Comparison of ENCODE assay signal across 30 cellular contexts in genomic region chr6:93073811-93074210, GRCh38.
"Had no signal": no experiment of that assay in that cellular context is flagged by ENCODE, and none has a peak within 500 bp of the region (broad histone marks: within the 10 kb centered on the region; RNA-seq: fewer than 3 reads in every experiment).

No MANE protein-coding gene starts in this region.

- H3K27me3 ChIP-seq: ascending aorta, cardiac muscle cell had no signal

- DNase-seq: activated B cell treated with CpG ODN at 0.5 μM for 24 hours; activated CD4-positive, alpha-beta memory T cell treated with anti-CD3 and anti-CD28 coated beads, Interleukin-2, amount 10 ng/mL, durations not matched to agents 7 days and 5 days; activated CD4-positive, alpha-beta T cell treated with anti-CD3 and anti-CD28 coated beads for 48 hours; activated CD4-positive, alpha-beta T cell treated with anti-CD3 and anti-CD28 coated beads, Interleukin-2, amount 10 ng/mL, durations not matched to agents 7 days and 5 days; activated CD4-positive, alpha-beta T cell treated with anti-CD3 and anti-CD28 coated beads, Interleukin-2, amount 50 U/mL, for 48 hours; activated CD4-positive, CD25-positive, alpha-beta regulatory T cell treated with anti-CD3 and anti-CD28 coated beads, Interleukin-2, amount 50 U/mL, for 72 hours; activated CD8-positive, alpha-beta memory T cell treated with anti-CD3 and anti-CD28 coated beads for 24 hours; activated CD8-positive, alpha-beta memory T cell treated with anti-CD3 and anti-CD28 coated beads, Interleukin-2, amount 10 ng/mL, durations not matched to agents 7 days and 5 days; activated CD8-positive, alpha-beta memory T cell treated with anti-CD3 and anti-CD28 coated beads, Interleukin-2, amount 50 U/mL, for 48 hours; activated CD8-positive, alpha-beta T cell treated with anti-CD3 and anti-CD28 coated beads, Interleukin-2, amount 10 ng/mL, durations not matched to agents 7 days and 5 days; activated effector memory CD4-positive, alpha-beta T cell treated with Interleukin-2 at 50 U/mL for 16 hours; activated gamma-delta T cell; activated naive CD4-positive, alpha-beta T cell treated with anti-CD3 and anti-CD28 coated beads, Interleukin-2, amount 10 ng/mL, durations not matched to agents 7 days and 5 days; activated naive CD4-positive, alpha-beta T cell treated with Interleukin-2 at 50 U/mL for 16 hours; activated naive CD8-positive, alpha-beta T cell treated with anti-CD3 and anti-CD28 coated beads, Interleukin-2, amount 10 ng/mL, durations not matched to agents 7 days and 5 days; activated naive CD8-positive, alpha-beta T cell treated with anti-CD3 and anti-CD28 coated beads, Interleukin-2, amount 50 U/mL, for 24 hours; activated T-cell treated with anti-CD3 and anti-CD28 coated beads, Interleukin-2, amount 50 U/mL, for 24 hours; activated T-cell treated with anti-CD3 and anti-CD28 coated beads, Interleukin-2, amount 50 U/mL, for 48 hours; amygdala; anterior cingulate cortex; caudate nucleus; cerebellar nuclear complex; T-helper 1 cell; T-helper 2 cell; T-helper 9 cell had no signal

- FAIRE-seq: bronchial epithelial cell, TTC549 had no signal

- H3K9me3 ChIP-seq: ascending aorta had no signal

- ATAC-seq: activated CD8-positive, alpha-beta memory T cell treated with anti-CD3 and anti-CD28 coated beads, Interleukin-2, amount 10 ng/mL, durations not matched to agents 7 days and 5 days; activated CD8-positive, alpha-beta T cell treated with anti-CD3 and anti-CD28 coated beads, Interleukin-2, amount 10 ng/mL, durations not matched to agents 7 days and 5 days; activated naive CD8-positive, alpha-beta T cell treated with anti-CD3 and anti-CD28 coated beads, Interleukin-2, amount 50 U/mL, for 24 hours had no signal

- H3K36me3 ChIP-seq: ascending aorta, cardiac muscle cell had no signal

- H3K4me3 ChIP-seq: ascending aorta, cardiac muscle cell had no signal

- H3K4me1 ChIP-seq: ascending aorta had no signal

- H3K27ac ChIP-seq: ascending aorta, cardiac muscle cell, VCaP had no signal
